ENCODE assay signal across 8 cellular contexts in the genomic region with DNA sequence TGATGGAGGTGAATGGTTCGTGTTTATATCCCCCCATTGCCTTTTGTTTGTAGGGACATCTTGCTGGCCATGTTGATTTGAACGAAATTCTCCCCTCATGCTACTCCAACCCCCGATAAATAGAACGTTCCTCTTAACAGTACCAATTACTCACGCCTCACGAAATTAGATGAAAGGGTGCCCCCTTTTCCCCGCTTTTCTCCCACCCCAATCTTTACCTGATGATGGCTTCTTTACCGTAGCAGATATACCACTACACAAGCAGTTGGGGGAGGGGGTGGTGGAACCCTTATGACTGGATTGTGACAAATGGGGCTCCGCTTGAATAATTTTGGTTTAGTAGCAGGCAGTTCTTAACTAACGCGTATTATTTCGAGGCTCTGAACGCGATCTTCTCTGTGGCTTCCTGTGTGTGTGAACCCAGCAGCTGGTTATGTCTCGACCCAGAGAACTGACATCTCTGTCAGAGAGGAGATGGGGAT. TPM values are rescaled to one million over a fixed set of nuclear protein-coding genes. Genes with fewer than 3 reads are reported as not detected.
DNase-seq lines count a peak whose midpoint lies in the region; ATAC-seq and TF ChIP-seq lines count a peak whose summit lies in the region.

No MANE protein-coding gene starts in this region.

- H3K27ac ChIP-seq in DOHH2 (ENCODE audit: low read depth, low read length) (peak overlapping the region; percentile 74), dorsolateral prefrontal cortex (peak overlapping the region in 46 of 59 donors; percentile 8 to 96 (median 88))

- H3K9me3 ChIP-seq in DOHH2 (ENCODE audit: control insufficient read depth, insufficient read depth, low read length): no peaks in the 10 kb centered on the region

- intact Hi-C loops in dorsolateral prefrontal cortex (cut with DNase I): loop anchor here in 1 of 2 donors (10.0 kb wide), 2 partner anchors 100 to 150 kb away; a partner anchor contains a TSS

- peaks cover 61% of the 10 kb centered on the region for H3K79me2 ChIP-seq in DOHH2 (ENCODE audit: control insufficient read depth, low read length)

- H3K4me2 ChIP-seq in DOHH2 (ENCODE audit: low read length): peak overlapping the region; percentile 90

- peaks cover 33% of the 10 kb centered on the region for H3K4me1 ChIP-seq in DOHH2 (ENCODE audit: control insufficient read depth, low read length)

- no peaks in the 10 kb centered on the region for H3K27me3 Mint-ChIP-seq in memory B cell

- ATAC-seq in GM21825 (IDR thresholded peaks at IDR 0.05; ENCODE audit: unreplicated experiment) (peak; percentile 41), memory B cell (ENCODE audit: low read depth) (peak; percentile 55)

- peaks cover 26% of the 10 kb centered on the region for H4K20me1 ChIP-seq in DOHH2 (ENCODE audit: control insufficient read depth, insufficient read depth, low read depth, low read length)

- peak overlapping the region; percentile 93 for H3K4me3 ChIP-seq in DOHH2 (ENCODE audit: low read length)
- peak overlapping the region; percentile 75 to 99 (median 90) for H3K4me3 ChIP-seq in dorsolateral prefrontal cortex

- H3K27me3 ChIP-seq in DOHH2 (ENCODE audit: control insufficient read depth, low read length) (no peaks in the 10 kb centered on the region), dorsolateral prefrontal cortex (no peaks in the 10 kb centered on the region)

- H3K36me3 Mint-ChIP-seq in memory B cell: no peaks in the 10 kb centered on the region

- 0 out of 2 replicates have a peak, but pooled peaks cover 3% of the 10 kb centered on the region for H3F3A ChIP-seq in DOHH2 (ENCODE audit: control insufficient read depth, insufficient read depth)

- TF ChIP-seq CTCF in DOHH2 (IDR thresholded peaks at IDR 0.05; ENCODE audit: low read depth, low read length, poor library complexity, severe bottlenecking) (no peak), dorsolateral prefrontal cortex (IDR thresholded peaks at IDR 0.05 in 54 of 56, conservative IDR thresholded peaks at IDR 0.05 in 2 of 56; ENCODE audit: low read depth in 1 of 56, partially characterized antibody in 56 of 56) (no peak)

- H3K36me3 ChIP-seq in DOHH2 (ENCODE audit: control insufficient read depth, low read length): peaks cover 29% of the 10 kb centered on the region

- H3K4me1 Mint-ChIP-seq in memory B cell: peaks cover 23% of the 10 kb centered on the region

- peak; percentile 28 for DNase-seq in NCI-H1694 (lab: John Stamatoyannopoulos, UW)
- peak; percentile 83 for DNase-seq in activated CD4-positive, alpha-beta T cell treated with anti-CD3 and anti-CD28 coated beads for 48 hours
- DNase-seq in dorsolateral prefrontal cortex: peak in 3 of 10 donors; percentile 36 to 40 (median 38)
- DNase-seq in memory B cell (ENCODE audit: low spot score in 2 of 2): peak; percentile 39 to 54
- DNase-seq in stimulated activated CD8-positive, alpha-beta memory T cell treated with anti-CD3 and anti-CD28 coated beads, Interleukin-15, amount 100 ng/mL, for 1 hour (ENCODE audit: low read depth): peak; percentile 20
- DNase-seq in ureter (ENCODE audit: low spot score): no peak

- no peaks in the 10 kb centered on the region for H3K9me3 Mint-ChIP-seq in memory B cell

- H3K9me2 ChIP-seq in DOHH2 (replicated peaks; ENCODE audit: control insufficient read depth, low read length): no peaks in the 10 kb centered on the region

- H3K27ac Mint-ChIP-seq in memory B cell: peak overlapping the region; percentile 92

- H3K4me3 Mint-ChIP-seq in memory B cell: peak overlapping the region; percentile 92

RNA-seq across cellular contexts. Expression of a gene that starts 1.1 kb away (rescaled TPM):
- total RNA-seq in dorsolateral prefrontal cortex (10 to 100 TPM; 40.9 to 75.2 (median 58.5) TPM), ureter (72.5 TPM)
